Comparison of ENCODE assay signal across 18 cellular contexts in the genomic region with DNA sequence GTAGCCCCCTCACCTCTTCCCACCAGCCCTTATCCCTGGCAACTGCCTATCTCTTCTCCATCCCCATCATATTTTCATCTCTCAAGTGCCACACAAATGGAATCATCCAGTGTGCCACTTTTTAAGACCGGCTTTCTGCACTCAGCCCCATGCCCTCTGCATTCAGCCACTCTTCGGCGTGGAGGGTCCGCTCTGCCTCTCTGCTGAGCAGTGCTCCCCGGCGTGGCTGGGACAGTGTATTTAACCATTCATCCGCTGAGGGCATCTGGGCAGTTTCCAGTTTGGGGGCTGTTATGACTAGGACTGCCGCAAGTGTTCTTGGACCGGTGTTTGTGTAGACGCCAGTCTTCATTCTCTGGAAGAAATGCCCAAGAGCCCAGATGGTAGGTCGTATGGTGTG. TPM values are rescaled to one million over a fixed set of nuclear protein-coding genes. Genes with fewer than 3 reads are reported as not detected.
DNase-seq lines count a peak whose midpoint lies in the region; FAIRE-seq and TF ChIP-seq lines count a peak whose summit lies in the region.
"Had no signal": no experiment of that assay in that cellular context is flagged by ENCODE, and none has a peak within 500 bp of the region (broad histone marks: within the 10 kb centered on the region; RNA-seq: fewer than 3 reads in every experiment).

No MANE protein-coding gene starts in this region.

- no peaks in the 10 kb centered on the region for H3K9me3 ChIP-seq in BLaER1 treated with 17β-estradiol and CSF1 and Interleukin-3, amounts not matched to agents 10 nM and 100 nM (replicated peaks in 1 of 11)
- H3K9me3 ChIP-seq in KOPT-K1 (ENCODE audit: insufficient read depth, low read length, poor library complexity, severe bottlenecking): no peaks in the 10 kb centered on the region
- H3K9me3 ChIP-seq in testis: no peaks in the 10 kb centered on the region
- H3K9me3 ChIP-seq: A549, HAP-1 had no signal

- DNase-seq in urothelium cell line (ENCODE audit: low spot score) (no peak), testis (no peak), ecto neural progenitor cell (ENCODE audit: low spot score) (no peak)
- DNase-seq: Calu3; CD4-positive, alpha-beta T cell; DMS153; DMS79 treated with DMSO at 0.1 percent for 48 hours; GDM1; GOT3 had no signal

- 0 out of 22 replicates have a peak overlapping the region, but pooled peaks of 2 of the 11 experiments have one; percentile 18 to 31 for H3K9ac ChIP-seq in BLaER1 treated with 17β-estradiol and CSF1 and Interleukin-3, amounts not matched to agents 10 nM and 100 nM

- no peak overlapping the region for H3K4me3 ChIP-seq in BLaER1 treated with 17β-estradiol and CSF1 and Interleukin-3, amounts not matched to agents 10 nM and 100 nM
- no peak overlapping the region for H3K4me3 ChIP-seq in testis
- H3K4me3 ChIP-seq: A549, HAP-1 had no signal

- no peaks in the 10 kb centered on the region; a peak in 1 of 22 replicates for H3K36me3 ChIP-seq in BLaER1 treated with 17β-estradiol and CSF1 and Interleukin-3, amounts not matched to agents 10 nM and 100 nM
- no peaks in the 10 kb centered on the region for H3K36me3 ChIP-seq in KOPT-K1 (ENCODE audit: insufficient read depth, low read length)
- no peaks in the 10 kb centered on the region for H3K36me3 ChIP-seq in testis (ENCODE audit: low read depth, missing control alignments)
- H3K36me3 ChIP-seq: HAP-1 had no signal

- peak overlapping the region in 2 of 11 experiments; percentile 49 to 59; a peak in 4 of 22 replicates for H3K27ac ChIP-seq in BLaER1 treated with 17β-estradiol and CSF1 and Interleukin-3, amounts not matched to agents 10 nM and 100 nM
- H3K27ac ChIP-seq in KOPT-K1 (ENCODE audit: low read depth, low read length, poor library complexity, severe bottlenecking) (peak overlapping the region; percentile 73), cingulate gyrus (ENCODE audit: low read depth, low read length) (peak overlapping the region; percentile 34), testis (no peak overlapping the region)
- H3K27ac ChIP-seq: A549 had no signal

- 95 to 96% methylated on average over 11 of the region's 11 CpGs for WGBS in testis, 2 donors

- no peak for TF ChIP-seq POLR2A in testis (IDR thresholded peaks at IDR 0.05)

- peaks cover 34 to 98% (median 86%) of the 10 kb centered on the region in 10 experiments for H3K4me1 ChIP-seq in BLaER1 treated with 17β-estradiol and CSF1 and Interleukin-3, amounts not matched to agents 10 nM and 100 nM
- peaks cover 12% of the 10 kb centered on the region for H3K4me1 ChIP-seq in testis
- H3K4me1 ChIP-seq: A549, HAP-1 had no signal

- FAIRE-seq in urothelium cell line (lab: Jason Lieb, UNC): peak; percentile 77
- FAIRE-seq: A549, GM12892, GM19239, HepG2, HTR-8/SVneo had no signal

- no peak for TF ChIP-seq CTCF in testis (IDR thresholded peaks at IDR 0.05)

- intact Hi-C loops in testis (cut with DNase I; ENCODE audit: low total_unique reads): no loop called here

- peaks cover 0 to 70% (median 0%) of the 10 kb centered on the region in 11 experiments; a peak in 3 of 22 replicates for H4K20me1 ChIP-seq in BLaER1 treated with 17β-estradiol and CSF1 and Interleukin-3, amounts not matched to agents 10 nM and 100 nM

- peak overlapping the region in 9 of 11 experiments; percentile 69 to 98 (median 94); a peak in 17 of 22 replicates for H3K4me2 ChIP-seq in BLaER1 treated with 17β-estradiol and CSF1 and Interleukin-3, amounts not matched to agents 10 nM and 100 nM
- H3K4me2 ChIP-seq: A549 had no signal

- H3K27me3 ChIP-seq in BLaER1 treated with 17β-estradiol and CSF1 and Interleukin-3, amounts not matched to agents 10 nM and 100 nM: no peaks in the 10 kb centered on the region; a peak in 1 of 22 replicates
- H3K27me3 ChIP-seq in testis: no peaks in the 10 kb centered on the region

RNA-seq across cellular contexts. Expression of gene IQSEC1, which starts 21.0 kb away (rescaled TPM):
- 10 to 100 TPM; 74.3 to 89.4 TPM for total RNA-seq in testis
- 32.9 TPM for polyA plus RNA-seq in testis (ENCODE audit: insufficient read depth, low read depth, low replicate concordance)

Comparison
In these comparisons a context has a peak if more than half of its experiments do, and no peak if none do; other contexts are left out.
1. H3K27ac ChIP-seq: peak in KOPT-K1 (single experiment) and cingulate gyrus (single experiment); none in testis (0 of 2).